In genomic region chr7:30321992-30322637, GRCh38 we compare ENCODE assay signal across 8 cellular contexts. TPM values are rescaled to one million over a fixed set of nuclear protein-coding genes. Genes with fewer than 3 reads are reported as not detected.
DNase-seq lines count a peak whose midpoint lies in the region; ATAC-seq and TF ChIP-seq lines count a peak whose summit lies in the region.

No MANE protein-coding gene starts in this region.

- no peak for TF ChIP-seq CTCF in transverse colon (IDR thresholded peaks at IDR 0.05)

- H3K27ac ChIP-seq in transverse colon = peak overlapping the region; percentile 74 to 83 (median 79)

- TF ChIP-seq POLR2A in transverse colon (IDR thresholded peaks at IDR 0.05) = no peak

- ATAC-seq in GM19395 (IDR thresholded peaks at IDR 0.05; ENCODE audit: unreplicated experiment) = peak; percentile 79
- ATAC-seq in HG03342 (IDR thresholded peaks at IDR 0.05; ENCODE audit: unreplicated experiment) = peak; percentile 77
- ATAC-seq in left cardiac atrium = peak; percentile 84 to 91

- H3K4me1 ChIP-seq in transverse colon = peaks cover 7 to 62% (median 27%) of the 10 kb centered on the region in 4 donors

- 20 to 38% methylated on average over 6 of the region's 6 CpGs for WGBS in transverse colon (ENCODE audit: low coverage in 1 of 2), 2 donors

- DNase-seq in Daoy (ENCODE audit: low read depth) = peak; percentile 41
- DNase-seq in SKM-1 treated with dmso at 0.1 percent for 144 hours (lab: John Stamatoyannopoulos, UW; ENCODE audit: unreplicated experiment) = peak; percentile 25
- DNase-seq in left cardiac atrium = no peak
- no peak for DNase-seq in transverse colon
- DNase-seq in dedifferentiated amniotic fluid mesenchymal stem cell (ENCODE audit: extremely low spot score) = no peak
- DNase-seq in NCI-H1105 treated with DMSO at 0.1 percent for 48 hours (lab: John Stamatoyannopoulos, UW) = no peak

- intact Hi-C loops in left cardiac atrium (cut with DNase I) = no loop called here
- intact Hi-C loops in transverse colon (cut with DNase I; ENCODE audit: low total_unique reads) = no loop called here

- H3K36me3 ChIP-seq in transverse colon = no peaks in the 10 kb centered on the region

- peak overlapping the region in 1 of 4 donors; percentile 30 for H3K4me3 ChIP-seq in transverse colon

- no peaks in the 10 kb centered on the region for H3K27me3 ChIP-seq in transverse colon

- TF ChIP-seq EP300 in transverse colon (IDR thresholded peaks at IDR 0.05; ENCODE audit: low read depth) = no peak

- in situ Hi-C loops in transverse colon (cut with MboI; ENCODE audit: low pct_ligation_motif_present in 1 of 4, low pct_unique_long_range_greater_than_20kb in 1 of 4, low sequenced_read_pairs in 3 of 4) = no loop called here

- H3K9me3 ChIP-seq in transverse colon = no peaks in the 10 kb centered on the region

RNA-seq across cellular contexts. Expression of gene ZNRF2, which starts 37.7 kb away (rescaled TPM):
- total RNA-seq in Daoy (2014; rRNA removed; shearing (Covaris generic)) = 19.9 and 30.6 TPM in 2 replicates
- 10 to 100 TPM in 1 of 2 donors, 1 to 10 TPM in 1; 7.7 to 10.2 TPM for total RNA-seq in left cardiac atrium
- 10 to 100 TPM; 60.8 to 83.0 (median 69.6) TPM for total RNA-seq in transverse colon

Comparison
In these comparisons a context has a peak if more than half of its experiments do, and no peak if none do; other contexts are left out.
1. DNase-seq: peak in Daoy (single experiment) and SKM-1 treated with dmso at 0.1 percent for 144 hours (single experiment); none in left cardiac atrium (single experiment), transverse colon (single experiment), dedifferentiated amniotic fluid mesenchymal stem cell (single experiment) and NCI-H1105 treated with DMSO at 0.1 percent for 48 hours (single experiment).
2. Peak in every context shown above with its lines, with median percentiles within 50 percentile points of each other: ATAC-seq.